Comparison of ENCODE assay signal across 15 cellular contexts in the genomic region with DNA sequence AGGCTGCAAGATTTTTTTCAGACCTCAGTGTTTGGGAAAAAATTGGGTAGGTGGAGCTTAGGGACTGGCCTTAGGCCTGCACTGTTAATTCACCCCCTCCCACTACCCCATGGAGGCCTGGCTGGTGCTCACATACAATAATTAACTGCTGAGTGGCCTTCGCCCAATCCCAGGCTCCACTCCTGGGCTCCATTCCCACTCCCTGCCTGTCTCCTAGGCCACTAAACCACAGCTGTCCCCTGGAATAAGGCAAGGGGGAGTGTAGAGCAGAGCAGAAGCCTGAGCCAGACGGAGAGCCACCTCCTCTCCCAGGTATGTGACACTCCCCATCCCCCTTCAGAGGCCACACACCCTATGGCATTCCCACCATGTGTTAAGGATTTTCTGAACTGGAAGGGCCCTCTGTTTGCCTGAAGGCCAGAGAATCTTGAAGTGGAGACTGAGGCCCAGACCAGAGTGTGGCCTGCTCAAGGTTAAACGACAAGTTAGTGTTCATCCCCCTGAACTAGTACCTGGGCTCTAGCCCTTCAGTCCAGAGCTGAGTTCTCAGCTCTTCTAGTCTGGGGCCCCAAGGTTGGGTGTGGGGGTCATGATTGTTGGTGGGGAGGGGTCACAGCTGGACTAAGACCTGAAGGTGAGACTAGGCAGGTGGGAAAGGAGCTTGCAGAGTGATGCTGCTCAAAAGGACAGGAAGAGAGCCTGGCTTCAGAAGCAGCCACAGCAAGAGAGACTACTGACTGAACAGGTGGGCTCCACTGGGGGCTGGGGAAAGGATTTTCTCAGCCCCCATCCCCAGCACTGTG. TPM values are rescaled to one million over a fixed set of nuclear protein-coding genes. Genes with fewer than 3 reads are reported as not detected.
DNase-seq lines count a peak whose midpoint lies in the region; ATAC-seq and TF ChIP-seq lines count a peak whose summit lies in the region.
"Had no signal": no experiment of that assay in that cellular context is flagged by ENCODE, and none has a peak within 500 bp of the region (broad histone marks: within the 10 kb centered on the region; RNA-seq: fewer than 3 reads in every experiment).

No MANE protein-coding gene starts in this region.

- peaks cover 20% of the 10 kb centered on the region for H3K4me1 Mint-ChIP-seq in type B pancreatic cell (ENCODE audit: unreplicated experiment)

- H3K36me3 ChIP-seq in WERI-Rb-1: no peaks in the 10 kb centered on the region
- H3K36me3 ChIP-seq: prostate gland had no signal

- ATAC-seq in HG02870 (IDR thresholded peaks at IDR 0.05; ENCODE audit: unreplicated experiment) (no peak), GM21619 (IDR thresholded peaks at IDR 0.05; ENCODE audit: unreplicated experiment) (no peak), GM19035 (IDR thresholded peaks at IDR 0.05; ENCODE audit: unreplicated experiment) (no peak)
- ATAC-seq: PC-3 had no signal

- H3K4me3 ChIP-seq in WERI-Rb-1 (ENCODE audit: low read depth, low read length): no peak overlapping the region
- H3K4me3 ChIP-seq: prostate gland had no signal

- H3K4me3 Mint-ChIP-seq in type B pancreatic cell: no peak overlapping the region
- H3K4me3 Mint-ChIP-seq: activated naive CD4-positive, alpha-beta T cell treated with anti-CD3 and anti-CD28 coated beads for 36 hours had no signal

- no peaks in the 10 kb centered on the region for H3K27me3 ChIP-seq in WERI-Rb-1 (ENCODE audit: insufficient read depth, low read depth, severe bottlenecking)

- no peaks in the 10 kb centered on the region for H3K9me3 Mint-ChIP-seq in type B pancreatic cell
- H3K9me3 Mint-ChIP-seq: activated naive CD4-positive, alpha-beta T cell treated with anti-CD3 and anti-CD28 coated beads for 36 hours had no signal

- TF ChIP-seq CTCF in WERI-Rb-1 (IDR thresholded peaks at IDR 0.05; ENCODE audit: low read depth, low read length): no peak
- TF ChIP-seq CTCF in type B pancreatic cell (conservative IDR thresholded peaks at IDR 0.05): no peak

- no peaks in the 10 kb centered on the region for H3K27me3 Mint-ChIP-seq in type B pancreatic cell

- no peaks in the 10 kb centered on the region for H3K36me3 Mint-ChIP-seq in type B pancreatic cell

- H3K27ac ChIP-seq in WERI-Rb-1: peak overlapping the region; percentile 53
- H3K27ac ChIP-seq: prostate gland had no signal

- H3K9me3 ChIP-seq in WERI-Rb-1 (ENCODE audit: severe bottlenecking): no peaks in the 10 kb centered on the region
- H3K9me3 ChIP-seq: prostate gland had no signal

- DNase-seq in NCI-H2171 treated with DMSO at 0.1 percent for 48 hours (lab: John Stamatoyannopoulos, UW) (peak; percentile 53), NCI-H2171 (lab: John Stamatoyannopoulos, UW) (no peak), WERI-Rb-1 (peak; percentile 76), islet precursor cell (peak; percentile 93), type B pancreatic cell (ENCODE audit: extremely low spot score, unreplicated experiment) (no peak)
- DNase-seq: activated CD8-positive, alpha-beta memory T cell treated with anti-CD3 and anti-CD28 coated beads for 24 hours; activated naive CD4-positive, alpha-beta T cell treated with anti-CD3 and anti-CD28 coated beads for 36 hours; foreskin fibroblast; mesenchymal stem cell; PC-3 had no signal

- H3K27ac Mint-ChIP-seq in type B pancreatic cell: peak overlapping the region; percentile 86
- H3K27ac Mint-ChIP-seq: activated naive CD4-positive, alpha-beta T cell treated with anti-CD3 and anti-CD28 coated beads for 36 hours had no signal

RNA-seq across cellular contexts. Expression of a gene that starts 2.3 kb away (rescaled TPM):
- total RNA-seq in type B pancreatic cell (ENCODE audit: low replicate concordance): 2.7 and 6.7 TPM in 2 replicates
- total RNA-seq: activated naive CD4-positive, alpha-beta T cell treated with anti-CD3 and anti-CD28 coated beads for 36 hours; T-helper 2 cell treated with Interferon-gamma antibody and Interleukin-4, amounts not matched to agents 100 ng/mL and 5 ng/mL, for 36 hours had no signal

RNA-seq across cellular contexts. Expression of a gene that starts 26.9 kb away (rescaled TPM):
- not detected in 2 replicates for total RNA-seq in type B pancreatic cell (ENCODE audit: low replicate concordance)
- total RNA-seq: activated naive CD4-positive, alpha-beta T cell treated with anti-CD3 and anti-CD28 coated beads for 36 hours; PC-3; T-helper 2 cell treated with Interferon-gamma antibody and Interleukin-4, amounts not matched to agents 100 ng/mL and 5 ng/mL, for 36 hours had no signal

RNA-seq across cellular contexts. Expression of a gene that starts 34.9 kb away (rescaled TPM):
- 179 and 231 TPM in 2 replicates for total RNA-seq in type B pancreatic cell (ENCODE audit: low replicate concordance)

RNA-seq across cellular contexts. Expression of a gene that starts 54.1 kb away (rescaled TPM):
- total RNA-seq in type B pancreatic cell (ENCODE audit: low replicate concordance): not detected in 2 replicates
- total RNA-seq: activated naive CD4-positive, alpha-beta T cell treated with anti-CD3 and anti-CD28 coated beads for 36 hours; PC-3; prostate gland; T-helper 2 cell treated with Interferon-gamma antibody and Interleukin-4, amounts not matched to agents 100 ng/mL and 5 ng/mL, for 36 hours had no signal

RNA-seq across cellular contexts. Expression of a gene that starts 54.3 kb away (rescaled TPM):
- 2.8 and 3.0 TPM in 2 replicates for total RNA-seq in type B pancreatic cell (ENCODE audit: low replicate concordance)
- total RNA-seq: activated naive CD4-positive, alpha-beta T cell treated with anti-CD3 and anti-CD28 coated beads for 36 hours; PC-3; T-helper 2 cell treated with Interferon-gamma antibody and Interleukin-4, amounts not matched to agents 100 ng/mL and 5 ng/mL, for 36 hours had no signal

Comparison
In these comparisons a context has a peak if more than half of its experiments do, and no peak if none do; other contexts are left out.
1. DNase-seq: peak in NCI-H2171 treated with DMSO at 0.1 percent for 48 hours (single experiment), WERI-Rb-1 (single experiment) and islet precursor cell (single experiment); none in NCI-H2171 (single experiment) and type B pancreatic cell (single experiment).